14 cellular contexts compared by ENCODE assay signal in the genomic region with DNA sequence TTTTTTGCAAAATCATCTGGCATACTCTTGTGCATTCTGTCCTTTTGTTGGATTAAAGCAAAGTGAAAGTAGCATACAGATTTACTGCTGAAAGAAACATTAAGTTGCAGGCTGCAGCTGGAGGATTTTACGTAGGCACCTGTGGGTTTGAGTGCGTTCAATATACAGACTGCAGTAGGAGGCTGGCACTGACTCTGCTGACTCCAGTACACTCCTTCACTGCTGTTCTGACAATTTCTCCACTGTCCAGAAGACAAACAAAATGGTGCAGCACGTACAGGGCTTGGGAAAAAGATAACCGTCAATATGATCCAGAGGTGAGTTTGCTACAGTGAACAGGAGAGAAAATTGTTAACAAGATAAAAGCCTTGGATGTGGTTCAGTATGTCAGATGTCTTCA.
A peak's percentile ranks its signal among the peaks of the same experiment; 100 is the strongest.
DNase-seq lines count a peak whose midpoint lies in the region; ATAC-seq, FAIRE-seq and TF ChIP-seq lines count a peak whose summit lies in the region.
"Had no signal": no experiment of that assay in that cellular context is flagged by ENCODE, and none has a peak within 500 bp of the region (broad histone marks: within the 10 kb centered on the region; RNA-seq: fewer than 3 reads in every experiment).

No MANE protein-coding gene starts in this region.

- H2BK12ac ChIP-seq in mesenchymal stem cell (ENCODE audit: low read length in 2 of 2) = no peak overlapping the region

- H3K4me3 ChIP-seq in SK-N-SH (ENCODE audit: low read depth in 2 of 2, low read length in 1 of 2) (peak overlapping the region; percentile 13 to 28), mesenchymal stem cell (ENCODE audit: insufficient read depth in 1 of 2, low read depth in 1 of 2, low read length in 2 of 2) (peak overlapping the region in 1 of 2 experiments; percentile 66)
- H3K4me3 ChIP-seq: GM12878, SJCRH30 had no signal

- peak; percentile 80 for FAIRE-seq in H54 (lab: Jason Lieb, UNC)
- FAIRE-seq: GM12878 had no signal

- H3K4me2 ChIP-seq in SK-N-SH (peak overlapping the region; percentile 44), mesenchymal stem cell (ENCODE audit: low read length, poor library complexity, severe bottlenecking) (no peak overlapping the region)

- no peak overlapping the region for H3K14ac ChIP-seq in mesenchymal stem cell (ENCODE audit: low read length in 2 of 2)

- CTCF ChIA-PET in SK-N-SH (lab: Yijun Ruan, JAX) = interaction anchor here (0.7 to 1.9 kb wide), 5 partner anchors 8 to 399 kb away, joined by 3 to 5 read pairs (median 3); no protein-coding TSS in a partner anchor

- no peak for TF ChIP-seq EP300 in SK-N-SH (IDR thresholded peaks at IDR 0.05; ENCODE audit: borderline replicate concordance in 1 of 2, low read depth in 1 of 2, low read length in 1 of 2)

- TF ChIP-seq CTCF in SK-N-SH (IDR thresholded peaks at IDR 0.05) = no peak

- peaks cover 28% of the 10 kb centered on the region for H4K20me1 ChIP-seq in SK-N-SH (ENCODE audit: insufficient read depth)

- no peaks in the 10 kb centered on the region for H3K27me3 ChIP-seq in SK-N-SH (ENCODE audit: insufficient read depth)
- no peaks in the 10 kb centered on the region for H3K27me3 ChIP-seq in mesenchymal stem cell (ENCODE audit: control insufficient read depth in 1 of 2, insufficient read depth in 1 of 2, low read length in 2 of 2)
- H3K27me3 ChIP-seq: neutrophil, SJCRH30 had no signal

- no peak overlapping the region for H3K23ac ChIP-seq in mesenchymal stem cell (ENCODE audit: low read length in 2 of 2)

- H3K79me1 ChIP-seq in mesenchymal stem cell (replicated peaks; ENCODE audit: low read length, poor library complexity, severe bottlenecking) = peaks cover 5% of the 10 kb centered on the region

- H2AFZ ChIP-seq in SK-N-SH (ENCODE audit: low read depth) (no peak overlapping the region), mesenchymal stem cell (ENCODE audit: low read depth, low read length) (no peak overlapping the region)

- no peak overlapping the region for H4K8ac ChIP-seq in mesenchymal stem cell (ENCODE audit: low read length)

- H2BK15ac ChIP-seq in mesenchymal stem cell (ENCODE audit: low read depth, poor library complexity, severe bottlenecking) = no peak overlapping the region

- no peak for DNase-seq in H54 (ENCODE audit: insufficient read length, low spot score)
- peak; percentile 5 for DNase-seq in NCI-H1105 (lab: John Stamatoyannopoulos, UW)
- DNase-seq in SK-N-SH = no peak
- DNase-seq in mesenchymal stem cell = no peak
- DNase-seq in stimulated activated CD4-positive, alpha-beta T cell treated with anti-CD3 and anti-CD28 coated beads, Interleukin-2, amount 100 ng/mL, for 24 hours = no peak
- no peak for DNase-seq in cerebellar cortex (ENCODE audit: low spot score)
- DNase-seq: NCI-H1048, SJCRH30 had no signal

- peaks cover 24 to 36% of the 10 kb centered on the region in 2 experiments; a peak in 3 of 4 replicates for H3K4me1 ChIP-seq in SK-N-SH (ENCODE audit: control insufficient read depth in 1 of 2, insufficient read depth in 2 of 2, low read depth in 1 of 2, low read length in 1 of 2)
- H3K4me1 ChIP-seq in mesenchymal stem cell (ENCODE audit: control insufficient read depth, insufficient read depth, low read depth, low read length) = no peaks in the 10 kb centered on the region

- no peak for TF ChIP-seq RAD21 in SK-N-SH (IDR thresholded peaks at IDR 0.05; ENCODE audit: low read length)

- peaks cover 93% of the 10 kb centered on the region for H3K79me2 ChIP-seq in SK-N-SH (ENCODE audit: insufficient read depth)

- H2AK5ac ChIP-seq in mesenchymal stem cell (ENCODE audit: low read length, severe bottlenecking) = no peak overlapping the region

- no peak overlapping the region for H2BK120ac ChIP-seq in mesenchymal stem cell (ENCODE audit: low read depth, low read length)

- peak overlapping the region in 1 of 2 experiments; percentile 41 for H3K4ac ChIP-seq in mesenchymal stem cell (ENCODE audit: low read depth in 1 of 2, low read length in 2 of 2)

- ATAC-seq in GM21360 (IDR thresholded peaks at IDR 0.05; ENCODE audit: unreplicated experiment) (no peak), GM21526 (IDR thresholded peaks at IDR 0.05; ENCODE audit: low FRiP score, unreplicated experiment) (no peak)
- ATAC-seq: GM12878; stimulated activated memory B cell treated with anti-CD40 and anti-IgM and Interleukin-4, amounts not matched to agents 10 μg/mL and 1 μg/mL and 100 μg/mL, for 72 hours; WTC11 had no signal

- POLR2A ChIA-PET in SK-N-SH (lab: Yijun Ruan, JAX) = no interaction called here

- H3K36me3 ChIP-seq in SK-N-SH (replicated peaks in 1 of 2; ENCODE audit: control insufficient read depth in 1 of 2, insufficient read depth in 2 of 2, low read length in 1 of 2) (peaks cover 5 to 6% of the 10 kb centered on the region in 2 experiments), mesenchymal stem cell (ENCODE audit: control insufficient read depth in 1 of 2, insufficient read depth in 2 of 2, low read depth in 1 of 2, low read length in 2 of 2) (no peaks in the 10 kb centered on the region)
- H3K36me3 ChIP-seq: neutrophil, SJCRH30 had no signal

- TF ChIP-seq POLR2A in H54 (IDR thresholded peaks at IDR 0.05; ENCODE audit: low read depth, low read length) = no peak

- H2BK5ac ChIP-seq in mesenchymal stem cell (ENCODE audit: low read depth, low read length, poor library complexity, severe bottlenecking) = no peak overlapping the region

- peaks cover 19% of the 10 kb centered on the region for H3F3A ChIP-seq in SK-N-SH (replicated peaks; ENCODE audit: insufficient read depth)

- H3K27ac ChIP-seq in SK-N-SH (ENCODE audit: low read depth in 2 of 2, low read length in 1 of 2) (peak overlapping the region in 1 of 2 experiments; percentile 59; a peak in 2 of 4 replicates), mesenchymal stem cell (ENCODE audit: low read length, poor library complexity, severe bottlenecking) (no peak overlapping the region)
- H3K27ac ChIP-seq: neutrophil, SJCRH30 had no signal

- H3K9me2 ChIP-seq in SK-N-SH = no peaks in the 10 kb centered on the region

- no peak overlapping the region for H3K18ac ChIP-seq in mesenchymal stem cell (ENCODE audit: low read depth in 1 of 2, low read length in 2 of 2)

- H3K9ac ChIP-seq in SK-N-SH (no peak overlapping the region; the same call in 1 of the 2 replicates), mesenchymal stem cell (ENCODE audit: low read length) (peak overlapping the region; percentile 43)

- no peak overlapping the region for H4K91ac ChIP-seq in mesenchymal stem cell (ENCODE audit: low read length)

- no peaks in the 10 kb centered on the region for H3K9me3 ChIP-seq in SK-N-SH
- H3K9me3 ChIP-seq in mesenchymal stem cell (ENCODE audit: control insufficient read depth, low read length) = no peaks in the 10 kb centered on the region
- H3K9me3 ChIP-seq: neutrophil, SJCRH30 had no signal

- 56% methylated on average over 4 of the region's 4 CpGs for WGBS in SK-N-SH (ENCODE audit: low lambda C conversion rate)
- 88% methylated on average over 4 of the region's 4 CpGs for WGBS in mesenchymal stem cell

TF ChIP-seq in SK-N-SH, 30 proteins besides CTCF, POLR2A, EP300 and RAD21:
- no peak for TF ChIP-seq POLR2AphosphoS5 (IDR thresholded peaks at IDR 0.05; ENCODE audit: low read depth, low read length)
- peak; percentile 36; the same call in 1 of the 2 replicates for TF ChIP-seq GATA2 (CRISPR knock-in tag; IDR thresholded peaks at IDR 0.05)
